In genomic region chr1:231040800-231041704, GRCh38 we compare ENCODE assay signal across 8 cellular contexts. TPM values are rescaled to one million over a fixed set of nuclear protein-coding genes. Genes with fewer than 3 reads are reported as not detected.
DNase-seq lines count a peak whose midpoint lies in the region; ATAC-seq, FAIRE-seq and TF ChIP-seq lines count a peak whose summit lies in the region.

No MANE protein-coding gene starts in this region.

- DNase-seq in A549 (ENCODE audit: low read depth in 1 of 2, low spot score in 1 of 2) (no peak), chondrocyte (ENCODE audit: low spot score) (no peak), lower lobe of right lung (no peak), UCSD-AML1 (lab: John Stamatoyannopoulos, UW; ENCODE audit: unreplicated experiment) (no peak)

- no peaks in the 10 kb centered on the region for H4K20me1 ChIP-seq in Loucy (ENCODE audit: insufficient read depth, low read length, poor library complexity, severe bottlenecking)

- H3K27ac ChIP-seq in A549 (peak overlapping the region; percentile 78 to 96), lower lobe of right lung (peak overlapping the region; percentile 62)

- POLR2A ChIA-PET in A549 (lab: Yijun Ruan, JAX): interaction anchor here (0.7 kb wide), 1 partner anchor 70 kb away, joined by 4 read pairs; no protein-coding TSS in a partner anchor

- no peak overlapping the region for H3K27ac Mint-ChIP-seq in chondrocyte (ENCODE audit: unreplicated experiment)

- peak overlapping the region; percentile 80 for H3K4me2 ChIP-seq in A549
- H3K4me2 ChIP-seq in Loucy (ENCODE audit: low read depth, low read length, poor library complexity, severe bottlenecking): peak overlapping the region; percentile 66

- H3K27me3 ChIP-seq in Loucy (ENCODE audit: insufficient read depth, low read length, poor library complexity, severe bottlenecking) (no peaks in the 10 kb centered on the region), lower lobe of right lung (ENCODE audit: low read depth) (no peaks in the 10 kb centered on the region)

- H3K9ac ChIP-seq in Loucy (ENCODE audit: low read depth, low read length, poor library complexity, severe bottlenecking): no peak overlapping the region

- TF ChIP-seq POLR2A in A549 (IDR thresholded peaks at IDR 0.05; ENCODE audit: low read length): no peak

- TF ChIP-seq EP300 in A549 (IDR thresholded peaks at IDR 0.05): no peak

- peaks cover 14% of the 10 kb centered on the region for H3K4me1 ChIP-seq in A549
- H3K4me1 ChIP-seq in Loucy (ENCODE audit: insufficient read depth, low read length, poor library complexity, severe bottlenecking): peaks cover 17% of the 10 kb centered on the region
- peaks cover 22% of the 10 kb centered on the region for H3K4me1 ChIP-seq in lower lobe of right lung

- peaks cover 10% of the 10 kb centered on the region for H3K36me3 Mint-ChIP-seq in chondrocyte (ENCODE audit: low read depth)

- H3K79me2 ChIP-seq in Loucy (ENCODE audit: insufficient read depth, low read length): no peaks in the 10 kb centered on the region

- 80% methylated on average over 29 of the region's 37 CpGs for WGBS in A549 (ENCODE audit: missing lambda C conversion rate)

- no peak for TF ChIP-seq RAD21 in A549 (conservative IDR thresholded peaks at IDR 0.05 in 1 of 2, IDR thresholded peaks at IDR 0.05 in 1 of 2)

- ATAC-seq in A549 (no peak), lower lobe of right lung (peak; percentile 6 to 43), HG03108 (IDR thresholded peaks at IDR 0.05; ENCODE audit: unreplicated experiment) (no peak), HG03196 (IDR thresholded peaks at IDR 0.05; ENCODE audit: unreplicated experiment) (no peak), HG02610 (IDR thresholded peaks at IDR 0.05; ENCODE audit: unreplicated experiment) (no peak)

- peak overlapping the region; percentile 71; the same call in 1 of the 2 replicates for H2AFZ ChIP-seq in Loucy (ENCODE audit: low read length)

- H3K27me3 Mint-ChIP-seq in chondrocyte (ENCODE audit: low read depth): peaks cover 10% of the 10 kb centered on the region

- peak overlapping the region; percentile 63 for H3K4me3 Mint-ChIP-seq in chondrocyte (ENCODE audit: unreplicated experiment)

- intact Hi-C loops in lower lobe of right lung (cut with DNase I): no loop called here

- no peak for FAIRE-seq in A549 (lab: Jason Lieb, UNC)

- no peaks in the 10 kb centered on the region for H3F3A ChIP-seq in Loucy (ENCODE audit: low read depth)

- TF ChIP-seq CTCF in A549 (IDR thresholded peaks at IDR 0.05) (no peak), Loucy (conservative IDR thresholded peaks at IDR 0.05; ENCODE audit: low read length) (no peak), chondrocyte (IDR thresholded peaks at IDR 0.05) (no peak), lower lobe of right lung (IDR thresholded peaks at IDR 0.05) (no peak)

- peak overlapping the region; percentile 91 for H3K4me3 ChIP-seq in A549
- H3K4me3 ChIP-seq in Loucy (ENCODE audit: low read length, poor library complexity, severe bottlenecking): peak overlapping the region; percentile 58
- peak overlapping the region; percentile 66 for H3K4me3 ChIP-seq in lower lobe of right lung

- peaks cover 7% of the 10 kb centered on the region for H3K9me3 ChIP-seq in A549
- no peaks in the 10 kb centered on the region for H3K9me3 ChIP-seq in Loucy (ENCODE audit: insufficient read depth, low read depth, low read length)
- peaks cover 8% of the 10 kb centered on the region for H3K9me3 ChIP-seq in lower lobe of right lung

- CTCF ChIA-PET in A549 (lab: Yijun Ruan, JAX): interaction anchor here (0.7 to 1.1 kb wide), 3 partner anchors 117 to 170 kb away, joined by 3 to 7 read pairs (median 4); no protein-coding TSS in a partner anchor

- H3K4me1 Mint-ChIP-seq in chondrocyte (ENCODE audit: low read depth): peaks cover 24% of the 10 kb centered on the region

- no peaks in the 10 kb centered on the region for H3K9me2 ChIP-seq in Loucy (replicated peaks; ENCODE audit: low read depth, low read length)

- peaks cover 10% of the 10 kb centered on the region for H3K9me3 Mint-ChIP-seq in chondrocyte (ENCODE audit: low read depth)

- no peaks in the 10 kb centered on the region for H3K36me3 ChIP-seq in Loucy (ENCODE audit: insufficient read depth, low read length)
- no peaks in the 10 kb centered on the region for H3K36me3 ChIP-seq in lower lobe of right lung

TF ChIP-seq in A549, 52 proteins besides CTCF, POLR2A, EP300 and RAD21:
- TF ChIP-seq HOXB5 (CRISPR knock-in tag; IDR thresholded peaks at IDR 0.05): no peak
- no peak for TF ChIP-seq MYC (IDR thresholded peaks at IDR 0.05; ENCODE audit: borderline replicate concordance, low read length)
- no peak for TF ChIP-seq HDAC2 (IDR thresholded peaks at IDR 0.05)
- no peak for TF ChIP-seq REST (IDR thresholded peaks at IDR 0.05)
- no peak for TF ChIP-seq PBX3 (IDR thresholded peaks at IDR 0.05)
- TF ChIP-seq KDM5A (IDR thresholded peaks at IDR 0.05): no peak
- no peak for TF ChIP-seq TP53 (CRISPR knock-in tag; IDR thresholded peaks at IDR 0.05)
- no peak for TF ChIP-seq TFCP2L1 (CRISPR knock-in tag; IDR thresholded peaks at IDR 0.05)
- no peak for TF ChIP-seq MAX (IDR thresholded peaks at IDR 0.05)
- TF ChIP-seq RCOR1 (IDR thresholded peaks at IDR 0.05; ENCODE audit: low read depth, low read length): no peak
- no peak for TF ChIP-seq RFX5 (IDR thresholded peaks at IDR 0.05)
- TF ChIP-seq KDM1A (IDR thresholded peaks at IDR 0.05; ENCODE audit: low read depth): no peak
- no peak for TF ChIP-seq FOXS1 (CRISPR knock-in tag; IDR thresholded peaks at IDR 0.05)
- TF ChIP-seq HEYL (CRISPR knock-in tag; IDR thresholded peaks at IDR 0.05): no peak
- TF ChIP-seq CBX8 (IDR thresholded peaks at IDR 0.05): no peak
- TF ChIP-seq NFE2L2 (conservative IDR thresholded peaks at IDR 0.05; ENCODE audit: low read length): no peak
- no peak for TF ChIP-seq HOXB13 (CRISPR knock-in tag; IDR thresholded peaks at IDR 0.05; ENCODE audit: low read depth)
- no peak for TF ChIP-seq JUN (IDR thresholded peaks at IDR 0.05)
- no peak for TF ChIP-seq ELK1 (IDR thresholded peaks at IDR 0.05; ENCODE audit: low read depth, low read length)
- no peak for TF ChIP-seq POLR2AphosphoS2 (conservative IDR thresholded peaks at IDR 0.05; ENCODE audit: low read length)

RNA-seq across cellular contexts. Expression of gene FAM89A, which starts 1.0 kb away (rescaled TPM):
- 23.3 and 25.3 TPM in 2 replicates for polyA plus RNA-seq in A549 (2011; rRNA removed)
- 13.2 and 18.8 TPM in 2 replicates for polyA plus RNA-seq in A549 (2012; cell fraction: cytosol; rRNA removed)
- polyA plus RNA-seq in A549 (2012; cell fraction: nucleus; rRNA removed): 6.5 and 6.8 TPM in 2 replicates
- 12.6 to 13.3 TPM (median 13.0 TPM) in 3 replicates for polyA plus RNA-seq in A549 (2017; fragmentation: RNase III; extraction: RNeasy Plus Mini Kit Qiagen cat#74134 plus additional on column Dnase treatment)
- polyA minus RNA-seq in A549 (2011; rRNA and poly(A)+ RNA removed): 12.7 and 13.1 TPM in 2 replicates
- 17.2 to 20.2 TPM (median 19.7 TPM) in 3 replicates for total RNA-seq in chondrocyte
- 54.6 TPM for total RNA-seq in lower lobe of right lung

Comparison
In these comparisons a context has a peak if more than half of its experiments do, and no peak if none do; other contexts are left out.
1. ATAC-seq: peak in lower lobe of right lung (2 of 2); none in A549 (0 of 2), HG03108 (single experiment), HG03196 (single experiment) and HG02610 (single experiment).
2. Peak in every context shown above with its lines, with median percentiles within 50 percentile points of each other: H3K4me3 ChIP-seq.